ENCODE assay signal across 16 cellular contexts in genomic region chr3:122301063-122301462, GRCh38. TPM values are rescaled to one million over a fixed set of nuclear protein-coding genes. Genes with fewer than 3 reads are reported as not detected.
DNase-seq lines count a peak whose midpoint lies in the region; ATAC-seq, FAIRE-seq and TF ChIP-seq lines count a peak whose summit lies in the region.
"Had no signal": no experiment of that assay in that cellular context is flagged by ENCODE, and none has a peak within 500 bp of the region (broad histone marks: within the 10 kb centered on the region; RNA-seq: fewer than 3 reads in every experiment).

No MANE protein-coding gene starts in this region.

- no peaks in the 10 kb centered on the region for H3K27me3 ChIP-seq in right lobe of liver
- H3K27me3 ChIP-seq: neutrophil had no signal

- H3K9me3 ChIP-seq in right lobe of liver, result peaks cover 0 to 4% (median 0%) of the 10 kb centered on the region in 4 donors
- H3K9me3 ChIP-seq: neutrophil had no signal

- peak; percentile 64 for FAIRE-seq in GM18507 (lab: Jason Lieb, UNC)

- no peaks in the 10 kb centered on the region for H3K36me3 ChIP-seq in right lobe of liver
- H3K36me3 ChIP-seq: neutrophil had no signal

- intact Hi-C loops in right lobe of liver (cut with DNase I), result no loop called here

- DNase-seq in GM18507 (ENCODE audit: extremely low spot score, insufficient read length, low read depth) (no peak), NOMO-1 (lab: John Stamatoyannopoulos, UW; ENCODE audit: unreplicated experiment in 2 of 2) (peak; percentile 40 to 51), right lobe of liver (no peak), DMS79 (lab: John Stamatoyannopoulos, UW) (no peak), NCI-H2081 (lab: John Stamatoyannopoulos, UW) (no peak), COLO829 (ENCODE audit: low spot score) (no peak)
- DNase-seq: activated naive CD4-positive, alpha-beta T cell treated with Interleukin-2 at 50 U/mL for 16 hours; endodermal cell; foreskin fibroblast; Karpas-422; NCI-H2107; stimulated activated naive CD8-positive, alpha-beta T cell treated with anti-CD3 and anti-CD28 coated beads, Interleukin-15, Interleukin-2, amounts not matched to agents 100 U/mL and 50 U/mL, for 24 hours had no signal

- H3K27ac ChIP-seq in right lobe of liver, result no peak overlapping the region
- H3K27ac ChIP-seq: neutrophil had no signal

- TF ChIP-seq CTCF in right lobe of liver (IDR thresholded peaks at IDR 0.05), result no peak

- no peak for TF ChIP-seq POLR2A in right lobe of liver (IDR thresholded peaks at IDR 0.05)

- H3K4me3 ChIP-seq in right lobe of liver, result no peak overlapping the region

- peaks cover 0 to 11% (median 3%) of the 10 kb centered on the region in 4 donors for H3K4me1 ChIP-seq in right lobe of liver

- ATAC-seq in GM21423 (IDR thresholded peaks at IDR 0.05; ENCODE audit: unreplicated experiment) (peak; percentile 49), HG03066 (IDR thresholded peaks at IDR 0.05; ENCODE audit: low read depth, unreplicated experiment) (peak; percentile 51), right lobe of liver (no peak)
- ATAC-seq: SK-N-SH treated with all-trans-retinoic acid at 6 μM for 48 hours; stimulated activated naive CD8-positive, alpha-beta T cell treated with anti-CD3 and anti-CD28 coated beads, Interleukin-15, Interleukin-2, amounts not matched to agents 100 U/mL and 50 U/mL, for 24 hours had no signal

RNA-seq across cellular contexts. Expression of gene CSTA, which starts 24.0 kb away (rescaled TPM):
- 10 to 100 TPM in 3 of 6 experiments, 1 to 10 TPM in 3; 4.2 to 19.3 (median 8.6) TPM for total RNA-seq in right lobe of liver
- total RNA-seq: endodermal cell had no signal

Comparison
In these comparisons a context has a peak if more than half of its experiments do, and no peak if none do; other contexts are left out.
1. DNase-seq: peak in NOMO-1 (2 of 2); none in GM18507 (single experiment), right lobe of liver (0 of 3), DMS79 (single experiment), NCI-H2081 (0 of 2) and COLO829 (single experiment).
2. ATAC-seq: peak in GM21423 (single experiment) and HG03066 (single experiment); none in right lobe of liver (0 of 4).